ENCODE assay signal across 8 cellular contexts in the genomic region with DNA sequence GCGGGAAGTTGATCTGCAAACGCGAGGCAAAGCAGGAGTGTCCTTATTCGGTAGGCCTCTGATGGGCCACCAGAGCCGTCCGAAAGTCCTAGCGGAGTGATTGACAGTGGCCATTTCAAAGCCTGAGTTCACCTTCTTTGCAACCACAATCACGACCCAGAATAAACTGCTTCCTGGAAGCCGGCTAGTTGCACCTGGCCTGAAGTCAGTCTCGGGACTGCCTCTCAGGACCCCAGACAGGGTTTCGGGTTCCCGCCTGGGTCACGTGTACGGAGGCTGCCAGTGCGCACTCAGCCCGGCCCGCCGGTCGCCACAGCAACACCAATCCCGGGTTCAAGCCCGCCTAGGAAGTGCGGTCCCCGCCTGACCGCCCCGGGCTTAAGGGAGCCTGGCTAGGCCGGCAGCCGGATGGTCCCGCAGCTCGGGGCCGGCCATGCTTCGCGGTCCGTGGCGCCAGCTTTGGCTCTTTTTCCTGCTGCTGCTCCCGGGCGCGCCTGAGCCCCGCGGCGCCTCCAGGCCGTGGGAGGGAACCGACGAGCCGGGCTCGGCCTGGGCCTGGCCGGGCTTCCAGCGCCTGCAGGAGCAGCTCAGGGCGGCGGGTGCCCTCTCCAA. TPM values are rescaled to one million over a fixed set of nuclear protein-coding genes. Genes with fewer than 3 reads are reported as not detected.
DNase-seq lines count a peak whose midpoint lies in the region; ATAC-seq and TF ChIP-seq lines count a peak whose summit lies in the region.

A gene with protein sequence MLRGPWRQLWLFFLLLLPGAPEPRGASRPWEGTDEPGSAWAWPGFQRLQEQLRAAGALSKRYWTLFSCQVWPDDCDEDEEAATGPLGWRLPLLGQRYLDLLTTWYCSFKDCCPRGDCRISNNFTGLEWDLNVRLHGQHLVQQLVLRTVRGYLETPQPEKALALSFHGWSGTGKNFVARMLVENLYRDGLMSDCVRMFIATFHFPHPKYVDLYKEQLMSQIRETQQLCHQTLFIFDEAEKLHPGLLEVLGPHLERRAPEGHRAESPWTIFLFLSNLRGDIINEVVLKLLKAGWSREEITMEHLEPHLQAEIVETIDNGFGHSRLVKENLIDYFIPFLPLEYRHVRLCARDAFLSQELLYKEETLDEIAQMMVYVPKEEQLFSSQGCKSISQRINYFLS (plus strand): TSS at position 375 of the 612 bp plus-strand sequence. CDS start 59 bp downstream, at position 434.

- H3K36me3 ChIP-seq in HUES48 (ENCODE audit: control insufficient read depth, insufficient read depth, low read length), result no peaks in the 10 kb centered on the region; the same call in 1 of the 2 replicates
- peaks cover 23% of the 10 kb centered on the region for H3K36me3 ChIP-seq in OCI-LY3 (replicated peaks; ENCODE audit: low read depth, low read length)

- H3K9ac ChIP-seq in HUES48 (ENCODE audit: low read depth, low read length) (peak within 1 kb of the TSS; percentile 81), OCI-LY3 (ENCODE audit: low read length) (peak within 1 kb of the TSS; percentile 90)

- H3K4me1 ChIP-seq in HUES48 (ENCODE audit: control insufficient read depth, insufficient read depth, low read length) (peaks cover 20% of the 10 kb centered on the region), OCI-LY3 (ENCODE audit: low read length) (peaks cover 21% of the 10 kb centered on the region)

- H4K20me1 ChIP-seq in OCI-LY3 (ENCODE audit: insufficient read depth, low read length), result peaks cover 11% of the 10 kb centered on the region

- H3K27ac ChIP-seq in HUES48 (ENCODE audit: low read depth, low read length) (peak within 1 kb of the TSS; percentile 74), OCI-LY3 (ENCODE audit: low read length) (peak within 1 kb of the TSS; percentile 89)

- TF ChIP-seq CTCF in OCI-LY3 (IDR thresholded peaks at IDR 0.05; ENCODE audit: low read depth, low read length), result no peak

- H3K27me3 ChIP-seq in HUES48 (ENCODE audit: control insufficient read depth, insufficient read depth, low read length) (peaks cover 3% of the 10 kb centered on the region; the same call in 1 of the 2 replicates), OCI-LY3 (ENCODE audit: low read depth, low read length) (no peaks in the 10 kb centered on the region)

- H3K9me3 ChIP-seq in HUES48 (ENCODE audit: control insufficient read depth, insufficient read depth, low read length) (no peaks in the 10 kb centered on the region), OCI-LY3 (ENCODE audit: insufficient read depth, low read length) (no peaks in the 10 kb centered on the region)

- peak; percentile 90 for DNase-seq in D341Med (ENCODE audit: low spot score)
- peak; percentile 82 for DNase-seq in activated T-cell treated with anti-CD3 and anti-CD28 coated beads for 48 hours (ENCODE audit: low read depth)
- peak; percentile 80 to 86 for DNase-seq in erythroblast (lab: John Stamatoyannopoulos, UW)
- DNase-seq in mucosa of gallbladder (ENCODE audit: low spot score), result peak; percentile 95
- peak; percentile 81 for DNase-seq in stimulated activated CD8-positive, alpha-beta memory T cell treated with anti-CD3 and anti-CD28 coated beads, Interleukin-4, amount 100 ng/mL, for 24 hours (ENCODE audit: low read depth)

- ATAC-seq in GM21423 (IDR thresholded peaks at IDR 0.05; ENCODE audit: unreplicated experiment), result peak; percentile 90

- H2AFZ ChIP-seq in OCI-LY3 (ENCODE audit: low read depth, low read length), result peak within 1 kb of the TSS; percentile 68

- H3K4me2 ChIP-seq in OCI-LY3 (ENCODE audit: low read length), result peak within 1 kb of the TSS; percentile 86

- peak within 1 kb of the TSS; percentile 89 for H3K4me3 ChIP-seq in HUES48 (ENCODE audit: low read depth, low read length)
- H3K4me3 ChIP-seq in OCI-LY3 (ENCODE audit: low read length), result peak within 1 kb of the TSS; percentile 84

- H3K79me2 ChIP-seq in OCI-LY3 (ENCODE audit: low read length), result peaks cover 53% of the 10 kb centered on the region

- peak; percentile 80 for TF ChIP-seq POLR2A in erythroblast (IDR thresholded peaks at IDR 0.05; ENCODE audit: low read length)

RNA-seq across cellular contexts. Expression of the gene that starts here (rescaled TPM):
- total RNA-seq in mucosa of gallbladder, result 31.1 TPM

Comparison
In these comparisons a context has a peak if more than half of its experiments do, and no peak if none do; other contexts are left out.
1. Peak in every context shown above with its lines: DNase-seq, ATAC-seq, H3K4me3 ChIP-seq and H3K27ac ChIP-seq.